Comparison of ENCODE assay signal across 12 cellular contexts in the genomic region with DNA sequence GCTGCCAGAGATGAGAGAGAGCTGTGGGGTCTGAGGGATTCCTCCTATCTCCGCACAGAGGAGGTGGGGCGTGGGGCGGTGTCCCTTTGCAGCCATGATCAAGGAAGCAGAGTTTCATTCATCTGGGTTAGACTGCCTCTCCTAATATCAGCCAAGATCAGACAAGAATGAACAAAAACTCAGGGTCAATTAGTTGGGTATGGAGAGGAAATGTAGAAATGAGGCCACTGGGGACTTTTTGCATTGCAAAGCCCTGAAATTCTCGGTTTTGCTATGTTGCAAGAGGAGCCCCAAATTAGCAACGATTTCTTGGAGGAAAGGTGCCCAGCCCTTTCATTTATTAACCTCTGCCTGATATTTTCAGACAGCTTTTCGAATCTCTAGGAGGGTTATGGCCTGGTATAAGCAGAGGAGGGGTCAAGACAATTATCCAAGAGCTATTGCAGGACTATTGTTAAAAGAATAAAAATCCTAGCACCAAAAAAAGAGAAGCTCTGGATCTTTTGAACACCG. TPM values are rescaled to one million over a fixed set of nuclear protein-coding genes. Genes with fewer than 3 reads are reported as not detected.
DNase-seq lines count a peak whose midpoint lies in the region; ATAC-seq and FAIRE-seq lines count a peak whose summit lies in the region.
"Had no signal": no experiment of that assay in that cellular context is flagged by ENCODE, and none has a peak within 500 bp of the region (broad histone marks: within the 10 kb centered on the region; RNA-seq: fewer than 3 reads in every experiment).

No MANE protein-coding gene starts in this region.

- DNase-seq in GM18507 (ENCODE audit: extremely low spot score, insufficient read length, low read depth) (no peak), T-helper 17 cell (no peak), germinal center (ENCODE audit: low spot score) (no peak), OCI-M2 (lab: John Stamatoyannopoulos, UW; ENCODE audit: unreplicated experiment) (no peak)
- DNase-seq: glutamatergic neuron, midbrain, NCI-H1105 had no signal

- peaks cover 50% of the 10 kb centered on the region for H3K4me1 Mint-ChIP-seq in dendritic cell treated with granulocyte-macrophage colony-stimulating factor and Interleukin-4, amounts not matched to agents 40 ng/mL and 50 ng/mL, for 4 days (ENCODE audit: low read depth)
- H3K4me1 Mint-ChIP-seq in T-helper 17 cell: peaks cover 6% of the 10 kb centered on the region

- H3K27me3 Mint-ChIP-seq in dendritic cell treated with granulocyte-macrophage colony-stimulating factor and Interleukin-4, amounts not matched to agents 40 ng/mL and 50 ng/mL, for 4 days: no peaks in the 10 kb centered on the region
- H3K27me3 Mint-ChIP-seq in T-helper 17 cell: peaks cover 62% of the 10 kb centered on the region

- ATAC-seq in GM21447 (IDR thresholded peaks at IDR 0.05; ENCODE audit: unreplicated experiment): peak; percentile 69
- ATAC-seq in HG03159 (IDR thresholded peaks at IDR 0.05; ENCODE audit: unreplicated experiment): peak; percentile 46
- ATAC-seq in T-helper 17 cell: no peak
- no peak for ATAC-seq in activated CD4-positive, CD25-positive, alpha-beta regulatory T cell treated with anti-CD3 and anti-CD28 coated beads, Interleukin-2, amount 50 U/mL, for 24 hours
- ATAC-seq: Right ventricle myocardium inferior had no signal

- no peaks in the 10 kb centered on the region for H3K36me3 Mint-ChIP-seq in dendritic cell treated with granulocyte-macrophage colony-stimulating factor and Interleukin-4, amounts not matched to agents 40 ng/mL and 50 ng/mL, for 4 days (ENCODE audit: low read depth)
- H3K36me3 Mint-ChIP-seq in T-helper 17 cell (ENCODE audit: low read depth): no peaks in the 10 kb centered on the region

- H3K27ac Mint-ChIP-seq in dendritic cell treated with granulocyte-macrophage colony-stimulating factor and Interleukin-4, amounts not matched to agents 40 ng/mL and 50 ng/mL, for 4 days: peak overlapping the region; percentile 61
- no peak overlapping the region for H3K27ac Mint-ChIP-seq in T-helper 17 cell

- intact Hi-C loops in dendritic cell treated with granulocyte-macrophage colony-stimulating factor and Interleukin-4, amounts not matched to agents 40 ng/mL and 50 ng/mL, for 4 days (cut with micrococcal nuclease): no loop called here

- H3K9me3 ChIP-seq in T-helper 17 cell (ENCODE audit: control insufficient read depth, low read length, poor library complexity, severe bottlenecking): no peaks in the 10 kb centered on the region

- peak; percentile 94 for FAIRE-seq in GM18507 (lab: Jason Lieb, UNC)

- H3K4me3 Mint-ChIP-seq in dendritic cell treated with granulocyte-macrophage colony-stimulating factor and Interleukin-4, amounts not matched to agents 40 ng/mL and 50 ng/mL, for 4 days: no peak overlapping the region
- H3K4me3 Mint-ChIP-seq in T-helper 17 cell: no peak overlapping the region

- H3K9me3 Mint-ChIP-seq in dendritic cell treated with granulocyte-macrophage colony-stimulating factor and Interleukin-4, amounts not matched to agents 40 ng/mL and 50 ng/mL, for 4 days: no peaks in the 10 kb centered on the region

RNA-seq across cellular contexts. Expression of gene ACSL1, which starts 34.3 kb away (rescaled TPM):
- total RNA-seq in T-helper 17 cell: 10 to 100 TPM; 12.1 to 13.3 TPM

Comparison
In these comparisons a context has a peak if more than half of its experiments do, and no peak if none do; other contexts are left out.
1. ATAC-seq: peak in GM21447 (single experiment) and HG03159 (single experiment); none in T-helper 17 cell (single experiment) and activated CD4-positive, CD25-positive, alpha-beta regulatory T cell treated with anti-CD3 and anti-CD28 coated beads, Interleukin-2, amount 50 U/mL, for 24 hours (0 of 2).